20 cellular contexts compared by ENCODE assay signal in genomic region chr6:128981716-128982115, GRCh38.
"Had no signal": no experiment of that assay in that cellular context is flagged by ENCODE, and none has a peak within 500 bp of the region (broad histone marks: within the 10 kb centered on the region; RNA-seq: fewer than 3 reads in every experiment).

No MANE protein-coding gene starts in this region.

- H3K36me3 ChIP-seq: adrenal gland, cardiac muscle cell, gastrocnemius medialis, spleen, upper lobe of left lung, WERI-Rb-1 had no signal

- H3K27ac ChIP-seq: adrenal gland, cardiac muscle cell, dorsolateral prefrontal cortex, gastrocnemius medialis, spleen, upper lobe of left lung, WERI-Rb-1 had no signal

- H3K27me3 Mint-ChIP-seq: stimulated activated memory B cell treated with anti-CD40 and anti-IgM and Interleukin-4, amounts not matched to agents 10 μg/mL and 1 μg/mL and 100 μg/mL, for 72 hours had no signal

- H3K4me1 ChIP-seq: adrenal gland, gastrocnemius medialis, spleen, upper lobe of left lung had no signal

- H3K4me3 ChIP-seq: adrenal gland, cardiac muscle cell, dorsolateral prefrontal cortex, gastrocnemius medialis, heart left ventricle, lung, spleen, testis, upper lobe of left lung had no signal

- ATAC-seq: activated naive CD4-positive, alpha-beta T cell treated with anti-CD3 and anti-CD28 coated beads, Interleukin-2, amount 50 U/mL, for 72 hours; gastrocnemius medialis; heart left ventricle; left colon; stimulated activated memory B cell treated with anti-CD40 and anti-IgM and Interleukin-4, amounts not matched to agents 10 μg/mL and 1 μg/mL and 100 μg/mL, for 72 hours had no signal

- H3K36me3 Mint-ChIP-seq: activated naive CD4-positive, alpha-beta T cell treated with anti-CD3 and anti-CD28 coated beads, Interleukin-2, amount 50 U/mL, for 72 hours; stimulated activated memory B cell treated with anti-CD40 and anti-IgM and Interleukin-4, amounts not matched to agents 10 μg/mL and 1 μg/mL and 100 μg/mL, for 72 hours had no signal

- H3K9me3 Mint-ChIP-seq: activated naive CD4-positive, alpha-beta T cell treated with anti-CD3 and anti-CD28 coated beads, Interleukin-2, amount 50 U/mL, for 72 hours; activated T-helper 1 cell treated with anti-CD3 and anti-CD28 coated beads, Interleukin-12 subunit alpha, Interleukin-12 subunit beta, Interleukin-2, Interleukin-4 antibody, amounts not matched to agents 30 ng/mL and 10 ng/mL and 1 ng/mL, durations not matched to agents 14 hours and 24 hours and 36 hours; nephron progenitor cell had no signal

- H3K9me3 ChIP-seq: adrenal gland, gastrocnemius medialis, heart left ventricle, spleen, testis, upper lobe of left lung had no signal

- H3K4me3 Mint-ChIP-seq: activated T-helper 1 cell treated with anti-CD3 and anti-CD28 coated beads, Interleukin-12 subunit alpha, Interleukin-12 subunit beta, Interleukin-2, Interleukin-4 antibody, amounts not matched to agents 30 ng/mL and 10 ng/mL and 1 ng/mL, durations not matched to agents 14 hours and 24 hours and 36 hours; nephron progenitor cell; stimulated activated memory B cell treated with anti-CD40 and anti-IgM and Interleukin-4, amounts not matched to agents 10 μg/mL and 1 μg/mL and 100 μg/mL, for 72 hours had no signal

- H3K27me3 ChIP-seq: adrenal gland, cardiac muscle cell, dorsolateral prefrontal cortex, gastrocnemius medialis, heart left ventricle, spleen, testis, upper lobe of left lung had no signal

- H3K4me1 Mint-ChIP-seq: stimulated activated memory B cell treated with anti-CD40 and anti-IgM and Interleukin-4, amounts not matched to agents 10 μg/mL and 1 μg/mL and 100 μg/mL, for 72 hours had no signal

- DNase-seq: activated CD4-positive, alpha-beta T cell treated with anti-CD3 and anti-CD28 coated beads, Interleukin-2, amount 50 U/mL, for 48 hours; activated gamma-delta T cell treated with Interleukin-2 at 50 U/mL for 16 hours; adrenal gland; dorsolateral prefrontal cortex; erythroblast; gastrocnemius medialis; heart left ventricle; left colon; nephron progenitor cell; nucleus accumbens; spleen; stimulated activated CD4-positive, alpha-beta T cell treated with anti-CD3 and anti-CD28 coated beads, Interleukin-4, amount 100 ng/mL, for 4 hours; testis; upper lobe of left lung; WERI-Rb-1 had no signal

- H3K27ac Mint-ChIP-seq: activated T-helper 1 cell treated with anti-CD3 and anti-CD28 coated beads, Interleukin-12 subunit alpha, Interleukin-12 subunit beta, Interleukin-2, Interleukin-4 antibody, amounts not matched to agents 30 ng/mL and 10 ng/mL and 1 ng/mL, durations not matched to agents 14 hours and 24 hours and 36 hours; nephron progenitor cell; stimulated activated memory B cell treated with anti-CD40 and anti-IgM and Interleukin-4, amounts not matched to agents 10 μg/mL and 1 μg/mL and 100 μg/mL, for 72 hours had no signal
